Comparison of ENCODE assay signal across 9 cellular contexts in the genomic region with DNA sequence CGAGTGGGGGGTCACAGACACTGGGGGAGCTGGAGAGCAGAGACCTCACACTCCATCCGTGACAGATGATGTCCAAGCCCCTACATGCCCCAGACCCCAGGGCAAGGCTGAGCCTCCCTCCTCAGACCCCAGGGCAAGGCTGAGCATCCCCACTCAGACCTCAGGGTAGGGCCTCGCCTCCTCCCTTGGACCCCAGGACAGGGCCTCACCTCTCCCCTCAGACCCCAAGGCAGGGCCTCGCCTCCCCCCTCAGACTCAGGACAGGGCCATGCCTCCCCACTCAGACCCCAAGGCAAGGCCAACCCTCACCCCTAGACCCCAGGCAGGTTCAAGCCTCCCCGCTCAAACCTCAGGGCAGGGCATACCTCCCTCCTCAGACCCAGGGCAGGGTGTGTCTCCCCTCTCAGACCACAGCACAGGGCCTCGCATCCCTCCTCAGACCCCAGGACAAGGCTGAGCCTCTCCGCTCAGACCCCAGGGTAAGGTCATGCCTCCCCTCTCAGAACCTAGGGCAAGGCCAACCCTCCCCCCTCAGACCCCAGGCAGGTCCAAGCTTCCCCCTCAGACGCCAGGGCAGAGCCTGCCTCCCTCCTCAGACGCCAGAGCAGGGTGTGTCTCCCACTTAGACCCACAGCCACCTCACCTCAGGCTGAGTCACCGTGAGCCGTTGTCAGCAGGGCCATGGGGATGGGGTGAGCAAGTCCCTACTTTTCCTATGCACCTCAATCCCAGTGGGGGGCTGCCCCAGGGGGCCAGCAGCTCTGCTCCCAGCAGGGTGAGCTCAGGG. TPM values are rescaled to one million over a fixed set of nuclear protein-coding genes. Genes with fewer than 3 reads are reported as not detected.
DNase-seq lines count a peak whose midpoint lies in the region; ATAC-seq, FAIRE-seq and TF ChIP-seq lines count a peak whose summit lies in the region.
"Had no signal": no experiment of that assay in that cellular context is flagged by ENCODE, and none has a peak within 500 bp of the region (broad histone marks: within the 10 kb centered on the region; RNA-seq: fewer than 3 reads in every experiment).

No MANE protein-coding gene starts in this region.

- no peak overlapping the region for H3K23ac ChIP-seq in trophoblast cell (ENCODE audit: low read length)

- no peak overlapping the region; the same call in 1 of the 2 replicates for H2AFZ ChIP-seq in GM12878 (ENCODE audit: control insufficient read depth, low read depth, low read length)
- no peak overlapping the region for H2AFZ ChIP-seq in trophoblast cell (ENCODE audit: insufficient read depth, low read length, poor library complexity)

- H2BK12ac ChIP-seq in trophoblast cell (ENCODE audit: low read length) = peak overlapping the region; percentile 23

- DNase-seq in GM12892 (ENCODE audit: insufficient read length) = no peak
- peak; percentile 39 to 58 (median 46) for DNase-seq in T-helper 17 cell
- no peak for DNase-seq in GM12878 (ENCODE audit: low read depth, low spot score)
- peak; percentile 46 to 63 for DNase-seq in trophoblast cell
- DNase-seq in NCI-H146 treated with DMSO at 0.1 percent for 48 hours (lab: John Stamatoyannopoulos, UW; ENCODE audit: unreplicated experiment) = no peak
- no peak for DNase-seq in GM10248 (ENCODE audit: extremely low spot score)
- no peak for DNase-seq in Ammon's horn (ENCODE audit: low spot score)

- no peaks in the 10 kb centered on the region for H3K27me3 Mint-ChIP-seq in T-helper 17 cell

- no peak overlapping the region for H3K14ac ChIP-seq in trophoblast cell (ENCODE audit: low read length)

- no peak for TF ChIP-seq POLR2A in GM12892 (IDR thresholded peaks at IDR 0.05; ENCODE audit: low read depth, low read length)
- no peak for TF ChIP-seq POLR2A in GM12878 (IDR thresholded peaks at IDR 0.05; ENCODE audit: low read depth, low read length)

- no peak overlapping the region for H3K18ac ChIP-seq in trophoblast cell (ENCODE audit: low read length)

- no peak overlapping the region for H4K12ac ChIP-seq in trophoblast cell (ENCODE audit: low read depth, low read length)

- H3K4me1 Mint-ChIP-seq in T-helper 17 cell = peaks cover 16% of the 10 kb centered on the region

- H2BK5ac ChIP-seq in trophoblast cell (ENCODE audit: low read depth, low read length, poor library complexity) = no peak overlapping the region

- H3K27ac ChIP-seq in GM12878 (ENCODE audit: control insufficient read depth, insufficient read depth) = peak overlapping the region; percentile 69
- no peak overlapping the region for H3K27ac ChIP-seq in trophoblast cell (ENCODE audit: low read depth, low read length)
- H3K27ac ChIP-seq: KMS-11 had no signal

- H3K36me3 Mint-ChIP-seq in T-helper 17 cell (ENCODE audit: low read depth) = peaks cover 11% of the 10 kb centered on the region

- peak overlapping the region; percentile 4 for H4K91ac ChIP-seq in trophoblast cell (ENCODE audit: low read depth, low read length)

- FAIRE-seq in GM12892 (lab: Jason Lieb, UNC) (peak; percentile 85), GM12878 (lab: Jason Lieb, UNC) (no peak)

- POLR2A ChIA-PET in GM12878 (lab: Charles Lee) (interaction anchor here (0.5 kb wide), 1 partner anchor 88 kb away, joined by 3 read pairs; no protein-coding TSS in a partner anchor), GM10248 (lab: Yijun Ruan, JAX) (no interaction called here)

- intact Hi-C loops in GM12878 (cut with micrococcal nuclease; ENCODE audit: unreplicated experiment) = no loop called here

- peak overlapping the region; percentile 29; the same call in 1 of the 2 replicates for H3K4me3 ChIP-seq in GM12878
- H3K4me3 ChIP-seq in trophoblast cell (ENCODE audit: low read depth, low read length) = no peak overlapping the region

- SMC1A ChIA-PET in GM12878 (lab: Charles Lee; ENCODE audit: uncharacterized antibody, unreplicated experiment) = no interaction called here

- H2BK120ac ChIP-seq in trophoblast cell (ENCODE audit: insufficient read depth, low read length, poor library complexity) = no peak overlapping the region

- no peaks in the 10 kb centered on the region for H3K36me3 ChIP-seq in GM12878 (ENCODE audit: control insufficient read depth in 2 of 2, insufficient read depth in 2 of 2, low read length in 1 of 2)
- H3K36me3 ChIP-seq in trophoblast cell (ENCODE audit: control insufficient read depth in 1 of 2, insufficient read depth in 2 of 2, low read length in 2 of 2) = no peaks in the 10 kb centered on the region

- TF ChIP-seq RAD21 in GM12878 (IDR thresholded peaks at IDR 0.05; ENCODE audit: insufficient read depth, low read depth, low read length) = no peak

- ATAC-seq in T-helper 17 cell (peak; percentile 64), GM12878 (peak; percentile 5; the same call in 1 of the 3 replicates), GM18858 (IDR thresholded peaks at IDR 0.05; ENCODE audit: unreplicated experiment) (no peak)

- H3K4me3 Mint-ChIP-seq in T-helper 17 cell = peak overlapping the region; percentile 91

- H3K79me1 ChIP-seq in trophoblast cell (ENCODE audit: low read length) = no peaks in the 10 kb centered on the region

- H3K4me2 ChIP-seq in GM12878 (ENCODE audit: control insufficient read depth, insufficient read depth) (peak overlapping the region; percentile 75), trophoblast cell (ENCODE audit: low read length) (no peak overlapping the region)
- H3K4me2 ChIP-seq: KMS-11 had no signal

- no TSS peak for BruUV-seq in GM12878 (replicated peaks; lab: Mats Ljungman, UMichigan)

- no peak overlapping the region for H2AK5ac ChIP-seq in trophoblast cell (ENCODE audit: low read length)

- H3K4me1 ChIP-seq in GM12878 (ENCODE audit: control insufficient read depth, insufficient read depth, low read length) = peaks cover 22% of the 10 kb centered on the region
- H3K4me1 ChIP-seq in trophoblast cell (ENCODE audit: control insufficient read depth in 1 of 2, insufficient read depth in 2 of 2, low read length in 2 of 2) = peaks cover 2 to 6% of the 10 kb centered on the region in 2 experiments

- CTCF ChIA-PET in GM12878 (lab: Yijun Ruan, JAX) (interaction anchor here (0.5 kb wide), 1 partner anchor 10 kb away, joined by 4 read pairs; no protein-coding TSS in a partner anchor), GM10248 (lab: Yijun Ruan, JAX) (interaction anchor here (1.2 to 2.0 kb wide), 3 partner anchors 27 to 226 kb away, joined by 3 to 10 read pairs (median 3); no protein-coding TSS in a partner anchor)

- H3K79me2 ChIP-seq in GM12878 (ENCODE audit: control insufficient read depth, insufficient read depth, low read length) = peaks cover 45% of the 10 kb centered on the region
- no peaks in the 10 kb centered on the region for H3K79me2 ChIP-seq in trophoblast cell (ENCODE audit: control insufficient read depth, insufficient read depth, low read length, poor library complexity)

- H3K9me3 ChIP-seq in T-helper 17 cell (ENCODE audit: control insufficient read depth, low read length, poor library complexity, severe bottlenecking) (no peaks in the 10 kb centered on the region), GM12878 (replicated peaks; ENCODE audit: control insufficient read depth, insufficient read depth, low read length) (no peaks in the 10 kb centered on the region), trophoblast cell (ENCODE audit: insufficient read depth, low read depth, low read length) (no peaks in the 10 kb centered on the region)

- RAD21 ChIA-PET in GM12878 (lab: Charles Lee; ENCODE audit: unreplicated experiment) = no interaction called here

- in situ Hi-C loops in GM12878 (cut with MboI) = no loop called here

- TF ChIP-seq CTCF in GM12878 (IDR thresholded peaks at IDR 0.05 in 2 of 3, conservative IDR thresholded peaks at IDR 0.05 in 1 of 3; ENCODE audit: control insufficient read depth in 2 of 3, extremely low read depth in 1 of 3, insufficient read depth in 1 of 3, low read depth in 3 of 3, low read length in 3 of 3) (no peak), GM10248 (IDR thresholded peaks at IDR 0.05; ENCODE audit: control extremely low read depth, extremely low read depth, low read depth, missing control alignments) (no peak)

- H3K9ac ChIP-seq in GM12878 (ENCODE audit: control insufficient read depth, insufficient read depth, low read length) (peak overlapping the region; percentile 42), trophoblast cell (ENCODE audit: low read length) (no peak overlapping the region)
- H3K9ac ChIP-seq: KMS-11 had no signal

- WGBS in GM12878 (ENCODE audit: insufficient coverage, insufficient replicate concordance, low lambda C conversion rate, missing lambda C conversion rate) = 38% methylated on average over 10 of the region's 11 CpGs
- WGBS in trophoblast cell (ENCODE audit: extremely low coverage, insufficient coverage, insufficient read length) = no CpG with 5 or more reads among the region's 11 CpGs

- no peak overlapping the region for H3K4ac ChIP-seq in trophoblast cell (ENCODE audit: low read depth, low read length)

- TF ChIP-seq EP300 in GM12878 (IDR thresholded peaks at IDR 0.05; ENCODE audit: borderline replicate concordance in 1 of 2, control insufficient read depth in 1 of 2, low read depth in 2 of 2, low read length in 2 of 2) = no peak

- peak overlapping the region; percentile 98 for H3K27ac Mint-ChIP-seq in T-helper 17 cell

- no peaks in the 10 kb centered on the region; the same call in 1 of the 2 replicates for H4K20me1 ChIP-seq in GM12878 (ENCODE audit: control insufficient read depth, insufficient read depth)

- H3K27me3 ChIP-seq in GM12878 (replicated peaks in 1 of 2; ENCODE audit: control insufficient read depth in 2 of 2, insufficient read depth in 2 of 2, low read length in 1 of 2) = no peaks in the 10 kb centered on the region
- no peaks in the 10 kb centered on the region for H3K27me3 ChIP-seq in trophoblast cell (ENCODE audit: insufficient read depth, low read length)

- no peak overlapping the region for H4K8ac ChIP-seq in trophoblast cell (ENCODE audit: low read depth, low read length)

RNA-seq across cellular contexts. Expression of a gene that starts 1.7 kb away (rescaled TPM):
- polyA plus RNA-seq in GM12892 (2012; ENCODE audit: missing spikeins) = 3.2 TPM
- total RNA-seq in T-helper 17 cell = 10 to 100 TPM; 83.1 to 97.0 TPM
- 25.9 and 29.4 TPM in 2 replicates for total RNA-seq in GM12878 (2013; cell fraction: nucleolus; rRNA removed)
- total RNA-seq in GM12878 (2014; rRNA removed) = 50.1 and 57.7 TPM in 2 replicates
- total RNA-seq in GM12878 (2014; rRNA removed; fragmentation: Illumina TruSeq; extraction: Trizol) = 4.7 and 6.1 TPM in 2 replicates
- total RNA-seq in GM12878 (2021) = 32.4 and 33.7 TPM in 2 replicates
- polyA plus RNA-seq in GM12878 (2011; ENCODE audit: low read depth) = 5.5 TPM
- not detected in 2 replicates for polyA plus RNA-seq in GM12878 (2011; rRNA removed)
- polyA plus RNA-seq in GM12878 (2011; cell fraction: cytosol; rRNA removed) = 0.04 TPM in 1 of 2 replicates, not detected in the other
- polyA plus RNA-seq in GM12878 (2011; cell fraction: nucleus; rRNA removed) = 0.26 and 0.33 TPM in 2 replicates
- 20.4 and 25.5 TPM in 2 replicates for polyA plus RNA-seq in GM12878 (2012)
- polyA plus RNA-seq in GM12878 (2014; fragmentation: Illumina TruSeq; extraction: Trizol) = 0.54 TPM in 1 of 2 replicates, not detected in the other
- polyA plus RNA-seq in GM12878 (2014; fragmentation: Nextera tagmentation; extraction: Ambion mirVana) = 1 to 10 TPM in 1 of 2 experiments, under 1 TPM in 1; 0.19 to 1.2 TPM
- 35.7 and 44.5 TPM in 2 replicates for polyA plus RNA-seq in GM12878 (2014; rRNA removed)
- polyA plus RNA-seq in GM12878 (2016; fragmentation: Nextera tagmentation; extraction: Ambion mirVana) = 10 to 100 TPM; 42.2 to 43.3 TPM
- not detected in 2 replicates for polyA minus RNA-seq in GM12878 (2011; rRNA and poly(A)+ RNA removed)
- polyA minus RNA-seq in GM12878 (2011; cell fraction: cytosol; rRNA and poly(A)+ RNA removed) = not detected in 2 replicates
- polyA minus RNA-seq in GM12878 (2011; cell fraction: nucleus; rRNA and poly(A)+ RNA removed) = 0.29 TPM in 1 of 2 replicates, not detected in the other
- not detected in 2 replicates for polyA plus RNA-seq in trophoblast cell (2013)

RNA-seq across cellular contexts. Expression of a gene that starts 8.8 kb away (rescaled TPM):
- 18.2 TPM for polyA plus RNA-seq in GM12892 (2012; ENCODE audit: missing spikeins)
- 10 to 100 TPM; 47.8 to 50.6 TPM for total RNA-seq in T-helper 17 cell
- 37.3 and 45.2 TPM in 2 replicates for total RNA-seq in GM12878 (2013; cell fraction: nucleolus; rRNA removed)
- 35.0 and 43.0 TPM in 2 replicates for total RNA-seq in GM12878 (2014; rRNA removed)
- total RNA-seq in GM12878 (2014; rRNA removed; fragmentation: Illumina TruSeq; extraction: Trizol) = 14.5 and 18.6 TPM in 2 replicates
- 69.2 and 79.1 TPM in 2 replicates for total RNA-seq in GM12878 (2021)
- polyA plus RNA-seq in GM12878 (2011; ENCODE audit: low read depth) = 8.1 TPM
- polyA plus RNA-seq in GM12878 (2011; rRNA removed) = 10.7 and 29.5 TPM in 2 replicates
- polyA plus RNA-seq in GM12878 (2011; cell fraction: cytosol; rRNA removed) = 38.7 and 57.3 TPM in 2 replicates
- 95.1 and 119 TPM in 2 replicates for polyA plus RNA-seq in GM12878 (2011; cell fraction: nucleus; rRNA removed)
- 36.4 and 40.2 TPM in 2 replicates for polyA plus RNA-seq in GM12878 (2012)
- polyA plus RNA-seq in GM12878 (2014; fragmentation: Illumina TruSeq; extraction: Trizol) = 2.3 and 11.6 TPM in 2 replicates
- 1 to 10 TPM; 2.2 to 7.2 TPM for polyA plus RNA-seq in GM12878 (2014; fragmentation: Nextera tagmentation; extraction: Ambion mirVana)
- 42.6 and 64.0 TPM in 2 replicates for polyA plus RNA-seq in GM12878 (2014; rRNA removed)
- 10 to 100 TPM; 71.8 to 75.2 TPM for polyA plus RNA-seq in GM12878 (2016; fragmentation: Nextera tagmentation; extraction: Ambion mirVana)
- polyA minus RNA-seq in GM12878 (2011; rRNA and poly(A)+ RNA removed) = 28.0 and 50.8 TPM in 2 replicates
- polyA minus RNA-seq in GM12878 (2011; cell fraction: cytosol; rRNA and poly(A)+ RNA removed) = 25.0 and 25.9 TPM in 2 replicates
- polyA minus RNA-seq in GM12878 (2011; cell fraction: nucleus; rRNA and poly(A)+ RNA removed) = 12.5 and 24.5 TPM in 2 replicates
- polyA plus RNA-seq in trophoblast cell (2013) = 46.0 and 49.1 TPM in 2 replicates

RNA-seq across cellular contexts. Expression of a gene that starts 41.1 kb away (rescaled TPM):
- 24.1 TPM for polyA plus RNA-seq in GM12892 (2012; ENCODE audit: missing spikeins)
- 10 to 100 TPM; 28.7 to 54.1 TPM for total RNA-seq in T-helper 17 cell
- total RNA-seq in GM12878 (2013; cell fraction: nucleolus; rRNA removed) = 17.5 and 19.5 TPM in 2 replicates
- 16.7 and 18.0 TPM in 2 replicates for total RNA-seq in GM12878 (2014; rRNA removed)
- total RNA-seq in GM12878 (2014; rRNA removed; fragmentation: Illumina TruSeq; extraction: Trizol) = 8.7 and 9.5 TPM in 2 replicates
- total RNA-seq in GM12878 (2021) = 16.2 and 16.9 TPM in 2 replicates
- 1.9 TPM for polyA plus RNA-seq in GM12878 (2011; ENCODE audit: low read depth)
- polyA plus RNA-seq in GM12878 (2011; rRNA removed) = 10.2 and 16.6 TPM in 2 replicates
- polyA plus RNA-seq in GM12878 (2011; cell fraction: cytosol; rRNA removed) = 23.5 and 26.3 TPM in 2 replicates
- polyA plus RNA-seq in GM12878 (2011; cell fraction: nucleus; rRNA removed) = 16.4 and 17.5 TPM in 2 replicates
- polyA plus RNA-seq in GM12878 (2012) = 6.3 and 11.1 TPM in 2 replicates
- 2.5 and 7.3 TPM in 2 replicates for polyA plus RNA-seq in GM12878 (2014; fragmentation: Illumina TruSeq; extraction: Trizol)
- polyA plus RNA-seq in GM12878 (2014; fragmentation: Nextera tagmentation; extraction: Ambion mirVana) = 1 to 10 TPM in 1 of 2 experiments, under 1 TPM in 1; 0.42 to 1.7 TPM
- 13.0 and 13.8 TPM in 2 replicates for polyA plus RNA-seq in GM12878 (2014; rRNA removed)
- 10 to 100 TPM in 1 of 2 experiments, 1 to 10 TPM in 1; 8.7 to 10.1 TPM for polyA plus RNA-seq in GM12878 (2016; fragmentation: Nextera tagmentation; extraction: Ambion mirVana)
- 13.3 and 23.2 TPM in 2 replicates for polyA minus RNA-seq in GM12878 (2011; rRNA and poly(A)+ RNA removed)
- polyA minus RNA-seq in GM12878 (2011; cell fraction: cytosol; rRNA and poly(A)+ RNA removed) = 10.2 and 11.1 TPM in 2 replicates
- polyA minus RNA-seq in GM12878 (2011; cell fraction: nucleus; rRNA and poly(A)+ RNA removed) = 4.6 and 6.2 TPM in 2 replicates
- polyA plus RNA-seq in trophoblast cell (2013) = 0.03 TPM in 1 of 2 replicates, not detected in the other

RNA-seq across cellular contexts. Expression of a gene that starts 47.6 kb away (rescaled TPM):
- polyA plus RNA-seq in GM12892 (2012; ENCODE audit: missing spikeins) = not detected
- total RNA-seq in T-helper 17 cell (under 1 TPM; 0.42 to 0.57 TPM), GM12878 (2014; rRNA removed) (not detected in 2 replicates), GM12878 (2014; rRNA removed; fragmentation: Illumina TruSeq; extraction: Trizol) (not detected in 2 replicates), GM12878 (2021) (not detected in 2 replicates)
- total RNA-seq in GM12878 (2013; cell fraction: nucleolus; rRNA removed) = not detected in 2 replicates
- polyA plus RNA-seq in GM12878 (2011; ENCODE audit: low read depth) = not detected
- polyA plus RNA-seq in GM12878 (2011; rRNA removed) (0.01 and 0.04 TPM in 2 replicates), GM12878 (2014; fragmentation: Illumina TruSeq; extraction: Trizol) (not detected in 2 replicates), GM12878 (2014; fragmentation: Nextera tagmentation; extraction: Ambion mirVana) (not detected), GM12878 (2014; rRNA removed) (0.01 and 0.16 TPM in 2 replicates), GM12878 (2016; fragmentation: Nextera tagmentation; extraction: Ambion mirVana) (not detected)
- not detected in 2 replicates for polyA plus RNA-seq in GM12878 (2011; cell fraction: cytosol; rRNA removed)
- polyA plus RNA-seq in GM12878 (2011; cell fraction: nucleus; rRNA removed) = 0.16 and 0.51 TPM in 2 replicates
- 0.07 TPM in 1 of 2 replicates, not detected in the other for polyA plus RNA-seq in GM12878 (2012)
- polyA minus RNA-seq in GM12878 (2011; rRNA and poly(A)+ RNA removed) = 0.21 TPM in 1 of 2 replicates, not detected in the other
- polyA minus RNA-seq in GM12878 (2011; cell fraction: cytosol; rRNA and poly(A)+ RNA removed) = not detected in 2 replicates
- 0.38 TPM in 1 of 2 replicates, not detected in the other for polyA minus RNA-seq in GM12878 (2011; cell fraction: nucleus; rRNA and poly(A)+ RNA removed)
- polyA plus RNA-seq in trophoblast cell (2013) = 0.16 and 0.22 TPM in 2 replicates

Comparison
In these comparisons a context has a peak if more than half of its experiments do, and no peak if none do; other contexts are left out.
1. DNase-seq: peak in T-helper 17 cell (3 of 3) and trophoblast cell (2 of 2); none in GM12892 (single experiment), GM12878 (single experiment), NCI-H146 treated with DMSO at 0.1 percent for 48 hours (single experiment), GM10248 (single experiment) and Ammon's horn (single experiment).